Comparison of ENCODE assay signal across 12 cellular contexts in genomic region chr10:60914676-60915075, GRCh38. TPM values are rescaled to one million over a fixed set of nuclear protein-coding genes. Genes with fewer than 3 reads are reported as not detected.
A peak's percentile ranks its signal among the peaks of the same experiment; 100 is the strongest.
DNase-seq lines count a peak whose midpoint lies in the region; ATAC-seq and TF ChIP-seq lines count a peak whose summit lies in the region.
"Had no signal": no experiment of that assay in that cellular context is flagged by ENCODE, and none has a peak within 500 bp of the region (broad histone marks: within the 10 kb centered on the region; RNA-seq: fewer than 3 reads in every experiment).

No MANE protein-coding gene starts in this region.

- no peak overlapping the region for H3K27ac ChIP-seq in body of pancreas
- H3K27ac ChIP-seq in right cardiac atrium (ENCODE audit: low read length): peak overlapping the region; percentile 61

- no peaks in the 10 kb centered on the region for H3K9me3 ChIP-seq in body of pancreas
- H3K9me3 ChIP-seq in right cardiac atrium (ENCODE audit: control insufficient read depth, low read length): no peaks in the 10 kb centered on the region
- no peaks in the 10 kb centered on the region for H3K9me3 ChIP-seq in skeletal muscle satellite cell (replicated peaks; ENCODE audit: low read length)
- H3K9me3 ChIP-seq in Caco-2: no peaks in the 10 kb centered on the region

- WGBS in body of pancreas, 2 donors: 85 to 97% methylated on average over 2 of the region's 2 CpGs
- 44% methylated on average over 2 of the region's 2 CpGs for WGBS in right cardiac atrium

- ATAC-seq in body of pancreas (peak; percentile 41), right cardiac atrium (peak; percentile 37 to 43), left lobe of liver (no peak)

- H3K9ac ChIP-seq in skeletal muscle satellite cell (ENCODE audit: low read depth, low read length): peak overlapping the region; percentile 54

- H3K36me3 ChIP-seq in body of pancreas (replicated peaks in 1 of 2; ENCODE audit: insufficient read depth in 1 of 2, low read depth in 2 of 2) (no peaks in the 10 kb centered on the region), skeletal muscle satellite cell (ENCODE audit: insufficient read depth, low read length) (peaks cover 12% of the 10 kb centered on the region), Caco-2 (ENCODE audit: control insufficient read depth, insufficient read depth, low read length) (no peaks in the 10 kb centered on the region)

- H3K27me3 ChIP-seq in body of pancreas (no peaks in the 10 kb centered on the region), right cardiac atrium (ENCODE audit: control insufficient read depth, insufficient read depth) (no peaks in the 10 kb centered on the region), skeletal muscle satellite cell (ENCODE audit: control insufficient read depth, insufficient read depth, low read length) (no peaks in the 10 kb centered on the region), Caco-2 (replicated peaks; ENCODE audit: control insufficient read depth, insufficient read depth, low read length) (no peaks in the 10 kb centered on the region)

- POLR2A ChIA-PET in Caco-2 (lab: Charles Lee): no interaction called here

- H3K4me1 ChIP-seq in body of pancreas (peaks cover 16% of the 10 kb centered on the region), right cardiac atrium (ENCODE audit: control insufficient read depth, insufficient read depth, low read length) (peaks cover 5% of the 10 kb centered on the region), skeletal muscle satellite cell (ENCODE audit: control insufficient read depth, insufficient read depth, low read length) (peaks cover 32% of the 10 kb centered on the region), Caco-2 (no peaks in the 10 kb centered on the region)

- no peaks in the 10 kb centered on the region for H3K27me3 Mint-ChIP-seq in Caco-2 (ENCODE audit: insufficient read depth, unreplicated experiment)

- H3K4me3 ChIP-seq in body of pancreas (no peak overlapping the region), right cardiac atrium (ENCODE audit: low read length) (no peak overlapping the region), skeletal muscle satellite cell (ENCODE audit: low read length) (no peak overlapping the region), Caco-2 (ENCODE audit: low read depth, low read length) (no peak overlapping the region)

- no peaks in the 10 kb centered on the region for H3K9me3 Mint-ChIP-seq in Caco-2 (ENCODE audit: unreplicated experiment)

- DNase-seq in GM04503 (ENCODE audit: low read depth) (peak; percentile 99), body of pancreas (peak in 3 of 4 donors; percentile 16 to 53 (median 30)), right cardiac atrium (peak in 1 of 3 donors; percentile 62), left lobe of liver (ENCODE audit: low spot score) (no peak), HT-29 (ENCODE audit: low spot score) (no peak), Caco-2 (no peak)
- no peak for DNase-seq in stimulated activated CD4-positive, alpha-beta T cell treated with anti-CD3 and anti-CD28 coated beads, Interleukin-4, amount 100 ng/mL, for 24 hours
- DNase-seq: Calu3, cerebellar nuclear complex, NCI-H526 had no signal

- TF ChIP-seq CTCF in body of pancreas (IDR thresholded peaks at IDR 0.05) (no peak), Caco-2 (IDR thresholded peaks at IDR 0.05; ENCODE audit: insufficient read depth in 1 of 2, low read depth in 1 of 2, low read length in 1 of 2, severe bottlenecking in 1 of 2, unreplicated experiment in 1 of 2) (no peak)

- no peaks in the 10 kb centered on the region for H3K36me3 Mint-ChIP-seq in Caco-2 (ENCODE audit: insufficient read depth, unreplicated experiment)

- no peak overlapping the region for H3K4me3 Mint-ChIP-seq in Caco-2 (ENCODE audit: unreplicated experiment)

- no peak overlapping the region for H3K27ac Mint-ChIP-seq in Caco-2 (ENCODE audit: unreplicated experiment)

- H3K4me1 Mint-ChIP-seq in Caco-2 (ENCODE audit: low read depth, unreplicated experiment): no peaks in the 10 kb centered on the region

- peak overlapping the region; percentile 43 for H3K4me2 ChIP-seq in skeletal muscle satellite cell (ENCODE audit: low read length)

- TF ChIP-seq POLR2A in body of pancreas (IDR thresholded peaks at IDR 0.05): no peak

- no TSS peak for BruUV-seq in Caco-2 (replicated peaks; lab: Mats Ljungman, UMichigan)

- intact Hi-C loops in body of pancreas (cut with DNase I) (no loop called here), right cardiac atrium (cut with DNase I) (no loop called here), Caco-2 (cut with micrococcal nuclease; ENCODE audit: unreplicated experiment) (no loop called here)

- CTCF ChIA-PET in Caco-2 (lab: Charles Lee): no interaction called here

RNA-seq across cellular contexts. Expression of gene RHOBTB1, which starts 29.3 kb away (rescaled TPM):
- total RNA-seq in body of pancreas: 10 to 100 TPM in 1 of 2 donors, 1 to 10 TPM in 1; 5.9 to 12.2 TPM
- total RNA-seq in right cardiac atrium: 10 to 100 TPM in 2 of 4 donors, 1 to 10 TPM in 2; 9.3 to 13.8 (median 11.0) TPM
- polyA plus RNA-seq in right cardiac atrium: 5.8 TPM
- 6.8 and 11.8 TPM in 2 replicates for total RNA-seq in skeletal muscle satellite cell (2012; rRNA removed)
- total RNA-seq in left lobe of liver: 3.6 TPM
- 1.3 and 1.4 TPM in 2 replicates for total RNA-seq in HT-29 (2014; rRNA removed; shearing (Covaris generic))
- 18.3 and 19.9 TPM in 2 replicates for total RNA-seq in Caco-2 (2022)
- total RNA-seq: T-helper 1 cell treated with Interleukin-12 subunit alpha and Interleukin-12 subunit beta and Interleukin-4 antibody, amounts not matched to agents 30 ng/mL and 1 ng/mL, for 36 hours had no signal

Comparison
In these comparisons a context has a peak if more than half of its experiments do, and no peak if none do; other contexts are left out.
1. DNase-seq: peak in GM04503 (single experiment) and body of pancreas (3 of 4); none in left lobe of liver (single experiment), stimulated activated CD4-positive, alpha-beta T cell treated with anti-CD3 and anti-CD28 coated beads, Interleukin-4, amount 100 ng/mL, for 24 hours (single experiment), HT-29 (single experiment) and Caco-2 (0 of 2).